In the genomic region with DNA sequence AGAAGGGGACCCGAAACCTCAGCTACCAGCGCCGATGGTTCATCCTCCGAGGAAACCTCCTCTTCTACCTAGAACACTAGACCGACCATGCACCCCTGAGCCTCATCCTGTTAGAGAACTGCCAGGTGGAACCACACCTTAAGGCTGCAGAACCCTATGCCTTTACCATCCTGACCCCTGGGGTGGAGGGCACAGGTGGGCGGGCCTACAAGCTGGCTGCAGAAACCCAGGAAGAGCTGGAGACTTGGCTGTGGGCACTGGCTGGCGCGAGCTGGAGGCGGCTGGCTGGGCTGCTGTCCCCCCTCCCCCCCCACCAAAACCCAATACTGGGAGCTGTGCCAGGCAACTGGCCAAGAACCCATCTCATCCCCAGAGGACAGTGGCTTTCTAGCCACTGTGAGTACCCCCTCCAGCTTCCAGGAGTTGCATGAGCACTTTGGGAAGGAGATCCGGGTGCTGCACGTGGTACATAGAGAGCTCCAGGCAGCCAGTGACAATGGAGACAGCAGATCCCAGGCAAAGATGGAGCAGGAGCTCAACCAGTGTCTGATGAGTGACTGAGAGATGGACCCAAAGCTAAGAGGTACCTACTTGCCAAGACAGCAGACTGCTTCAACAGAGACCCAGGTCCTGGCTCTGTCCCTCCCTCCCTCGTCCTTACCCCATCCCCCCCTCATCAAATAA, we compare ENCODE assay signal across 8 cellular contexts. TPM values are rescaled to one million over a fixed set of nuclear protein-coding genes. Genes with fewer than 3 reads are reported as not detected.
A peak's percentile ranks its signal among the peaks of the same experiment; 100 is the strongest.
DNase-seq lines count a peak whose midpoint lies in the region; ATAC-seq and TF ChIP-seq lines count a peak whose summit lies in the region.

No MANE protein-coding gene starts in this region.

- H3K27me3 Mint-ChIP-seq in T-helper 2 cell treated with Interferon-gamma antibody and Interleukin-4, amounts not matched to agents 5 μg/mL and 100 μg/mL, for 36 hours (ENCODE audit: low read depth) = no peaks in the 10 kb centered on the region
- H3K27me3 Mint-ChIP-seq in activated CD8-positive, alpha-beta T cell treated with anti-CD3 and anti-CD28 coated beads for 36 hours = no peaks in the 10 kb centered on the region
- H3K27me3 Mint-ChIP-seq in immature natural killer cell (ENCODE audit: low read depth in 3 of 3) = peaks cover 4 to 14% (median 11%) of the 10 kb centered on the region in 3 donors

- H3K27me3 ChIP-seq in subcutaneous abdominal adipose tissue (ENCODE audit: control insufficient read depth in 5 of 5, insufficient read depth in 4 of 5, low read length in 5 of 5) = peaks cover 0 to 8% (median 0%) of the 10 kb centered on the region in 5 donors

- H3K4me3 Mint-ChIP-seq in T-helper 2 cell treated with Interferon-gamma antibody and Interleukin-4, amounts not matched to agents 5 μg/mL and 100 μg/mL, for 36 hours = peak overlapping the region; percentile 94
- H3K4me3 Mint-ChIP-seq in activated CD8-positive, alpha-beta T cell treated with anti-CD3 and anti-CD28 coated beads for 36 hours = peak overlapping the region; percentile 97
- H3K4me3 Mint-ChIP-seq in immature natural killer cell = peak overlapping the region; percentile 95 to 99 (median 97)

- peaks cover 26% of the 10 kb centered on the region for H3K4me1 Mint-ChIP-seq in T-helper 2 cell treated with Interferon-gamma antibody and Interleukin-4, amounts not matched to agents 5 μg/mL and 100 μg/mL, for 36 hours (ENCODE audit: low read depth)
- peaks cover 37% of the 10 kb centered on the region for H3K4me1 Mint-ChIP-seq in activated CD8-positive, alpha-beta T cell treated with anti-CD3 and anti-CD28 coated beads for 36 hours (ENCODE audit: low read depth)
- peaks cover 43 to 51% of the 10 kb centered on the region in 2 donors for H3K4me1 Mint-ChIP-seq in immature natural killer cell

- H3K36me3 Mint-ChIP-seq in T-helper 2 cell treated with Interferon-gamma antibody and Interleukin-4, amounts not matched to agents 5 μg/mL and 100 μg/mL, for 36 hours (ENCODE audit: low read depth) = peaks cover 53% of the 10 kb centered on the region
- H3K36me3 Mint-ChIP-seq in activated CD8-positive, alpha-beta T cell treated with anti-CD3 and anti-CD28 coated beads for 36 hours (ENCODE audit: low read depth) = peaks cover 24% of the 10 kb centered on the region
- peaks cover 6 to 29% (median 8%) of the 10 kb centered on the region in 3 donors for H3K36me3 Mint-ChIP-seq in immature natural killer cell

- no peak for DNase-seq in T-helper 2 cell treated with Interferon-gamma antibody and Interleukin-4, amounts not matched to agents 5 μg/mL and 100 μg/mL, for 36 hours (ENCODE audit: low spot score)
- DNase-seq in T-helper 2 cell (no peak), immature natural killer cell (no peak), GDM1 (lab: John Stamatoyannopoulos, UW) (no peak), NOMO-1 treated with DMSO at 0.1 percent for 48 hours (lab: John Stamatoyannopoulos, UW; ENCODE audit: unreplicated experiment) (no peak)
- DNase-seq in activated CD8-positive, alpha-beta T cell treated with anti-CD3 and anti-CD28 coated beads for 36 hours = peak; percentile 31
- no peak for DNase-seq in stimulated activated CD4-positive, alpha-beta T cell treated with anti-CD3 and anti-CD28 coated beads, Interleukin-1b, Interleukin-23, amount 100 ng/mL, for 48 hours

- intact Hi-C loops in activated CD8-positive, alpha-beta T cell treated with anti-CD3 and anti-CD28 coated beads for 36 hours (cut with micrococcal nuclease) = no loop called here

- CTCF ChIA-PET in activated CD8-positive, alpha-beta T cell treated with anti-CD3 and anti-CD28 coated beads for 36 hours (lab: Charles Lee) = interaction anchor here (0.8 to 2.2 kb wide), 5 partner anchors 8 to 259 kb away, joined by 3 to 6 read pairs (median 3); a partner anchor contains a TSS

- no peaks in the 10 kb centered on the region for H3K9me3 Mint-ChIP-seq in T-helper 2 cell treated with Interferon-gamma antibody and Interleukin-4, amounts not matched to agents 5 μg/mL and 100 μg/mL, for 36 hours
- no peaks in the 10 kb centered on the region for H3K9me3 Mint-ChIP-seq in activated CD8-positive, alpha-beta T cell treated with anti-CD3 and anti-CD28 coated beads for 36 hours
- no peaks in the 10 kb centered on the region for H3K9me3 Mint-ChIP-seq in immature natural killer cell

- peak overlapping the region; percentile 95 for H3K27ac Mint-ChIP-seq in T-helper 2 cell treated with Interferon-gamma antibody and Interleukin-4, amounts not matched to agents 5 μg/mL and 100 μg/mL, for 36 hours
- H3K27ac Mint-ChIP-seq in activated CD8-positive, alpha-beta T cell treated with anti-CD3 and anti-CD28 coated beads for 36 hours = peak overlapping the region; percentile 93
- H3K27ac Mint-ChIP-seq in immature natural killer cell = peak overlapping the region; percentile 96 to 99 (median 99)

- H3K36me3 ChIP-seq in subcutaneous abdominal adipose tissue (ENCODE audit: control insufficient read depth in 5 of 5, insufficient read depth in 5 of 5, low read length in 5 of 5) = peaks cover 0 to 71% (median 54%) of the 10 kb centered on the region in 5 donors

- H3K4me3 ChIP-seq in subcutaneous abdominal adipose tissue (ENCODE audit: low read depth in 1 of 5, low read length in 5 of 5) = peak overlapping the region in 3 of 5 donors; percentile 90 to 96 (median 92)

- peak overlapping the region in 3 of 5 donors; percentile 74 to 95 (median 94) for H3K9ac ChIP-seq in subcutaneous abdominal adipose tissue (ENCODE audit: low read length in 5 of 5)

- ATAC-seq in activated CD8-positive, alpha-beta T cell treated with anti-CD3 and anti-CD28 coated beads for 36 hours = no peak

- H3K27ac ChIP-seq in subcutaneous abdominal adipose tissue (ENCODE audit: low read depth, low read length) = peak overlapping the region; percentile 97

- H3K4me1 ChIP-seq in subcutaneous abdominal adipose tissue (ENCODE audit: control insufficient read depth in 5 of 5, insufficient read depth in 5 of 5, low read length in 5 of 5) = peaks cover 14 to 56% (median 48%) of the 10 kb centered on the region in 5 donors

- no peaks in the 10 kb centered on the region for H3K9me3 ChIP-seq in subcutaneous abdominal adipose tissue (ENCODE audit: control insufficient read depth in 5 of 5, low read length in 5 of 5)

- POLR2A ChIA-PET in activated CD8-positive, alpha-beta T cell treated with anti-CD3 and anti-CD28 coated beads for 36 hours (lab: Charles Lee) = interaction anchor here (1.2 to 9.7 kb wide), 9 partner anchors 8 to 292 kb away, joined by 3 to 73 read pairs (median 4); a partner anchor contains a TSS

- no peak for TF ChIP-seq CTCF in activated CD8-positive, alpha-beta T cell treated with anti-CD3 and anti-CD28 coated beads for 36 hours (IDR thresholded peaks at IDR 0.05)

RNA-seq across cellular contexts. Expression of a gene that starts 1.4 kb away (rescaled TPM):
- total RNA-seq in activated CD8-positive, alpha-beta T cell treated with anti-CD3 and anti-CD28 coated beads for 36 hours = 10 to 100 TPM; 43.8 to 44.5 TPM
- 10 to 100 TPM; 39.9 to 54.3 (median 42.9) TPM for polyA plus RNA-seq in immature natural killer cell

RNA-seq across cellular contexts. Expression of a gene that starts 13.8 kb away (rescaled TPM):
- 10 to 100 TPM; 39.7 to 41.3 TPM for total RNA-seq in activated CD8-positive, alpha-beta T cell treated with anti-CD3 and anti-CD28 coated beads for 36 hours
- 10 to 100 TPM in 2 of 3 donors, 1 to 10 TPM in 1; 9.5 to 18.5 (median 10.1) TPM for polyA plus RNA-seq in immature natural killer cell

RNA-seq across cellular contexts. Expression of a gene that starts 18.1 kb away (rescaled TPM):
- 1 to 10 TPM in 1 of 2 experiments, under 1 TPM in 1; 0.87 to 1.2 TPM for total RNA-seq in activated CD8-positive, alpha-beta T cell treated with anti-CD3 and anti-CD28 coated beads for 36 hours
- 10 to 100 TPM; 10.9 to 22.2 (median 18.7) TPM for polyA plus RNA-seq in immature natural killer cell

RNA-seq across cellular contexts. Expression of a gene that starts 25.8 kb away (rescaled TPM):
- 100 to 1,000 TPM; 163 to 169 TPM for total RNA-seq in activated CD8-positive, alpha-beta T cell treated with anti-CD3 and anti-CD28 coated beads for 36 hours
- 100 to 1,000 TPM; 155 to 213 (median 161) TPM for polyA plus RNA-seq in immature natural killer cell

RNA-seq across cellular contexts. Expression of a gene that starts 38.7 kb away (rescaled TPM):
- total RNA-seq in activated CD8-positive, alpha-beta T cell treated with anti-CD3 and anti-CD28 coated beads for 36 hours = 10 to 100 TPM; 10.4 to 10.9 TPM
- polyA plus RNA-seq in immature natural killer cell = 1 to 10 TPM; 4.2 to 9.3 (median 5.7) TPM
